ENCODE assay signal across 1 cellular context in the genomic region with DNA sequence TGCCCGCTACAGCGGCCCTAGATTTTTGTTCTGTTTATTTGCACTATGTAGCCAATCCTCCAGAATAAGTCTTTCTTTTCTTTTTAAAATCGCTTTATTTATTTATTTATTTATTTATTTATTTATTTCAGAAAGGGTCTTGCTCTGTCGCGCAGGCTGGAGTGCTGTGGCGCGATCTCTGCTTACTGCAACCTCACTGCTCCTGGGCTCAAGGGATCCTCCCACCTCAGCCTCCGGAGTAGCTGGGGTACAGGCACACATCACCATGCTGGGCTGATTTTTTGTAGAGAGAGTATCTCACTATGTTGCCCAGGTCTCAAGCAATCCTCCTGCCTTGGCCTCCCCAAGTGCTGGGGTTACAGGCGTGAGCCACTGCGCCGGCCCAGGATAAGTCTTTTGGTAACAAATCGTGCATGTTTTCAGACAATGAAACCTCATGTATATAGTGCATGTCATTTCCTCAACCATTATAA.
TF ChIP-seq lines count a peak whose summit lies in the region.

No MANE protein-coding gene starts in this region.

TF ChIP-seq in GM23338, 12 proteins besides CTCF, POLR2A, EP300 and RAD21 (continued from another document):
- TF ChIP-seq, protein P1, sequence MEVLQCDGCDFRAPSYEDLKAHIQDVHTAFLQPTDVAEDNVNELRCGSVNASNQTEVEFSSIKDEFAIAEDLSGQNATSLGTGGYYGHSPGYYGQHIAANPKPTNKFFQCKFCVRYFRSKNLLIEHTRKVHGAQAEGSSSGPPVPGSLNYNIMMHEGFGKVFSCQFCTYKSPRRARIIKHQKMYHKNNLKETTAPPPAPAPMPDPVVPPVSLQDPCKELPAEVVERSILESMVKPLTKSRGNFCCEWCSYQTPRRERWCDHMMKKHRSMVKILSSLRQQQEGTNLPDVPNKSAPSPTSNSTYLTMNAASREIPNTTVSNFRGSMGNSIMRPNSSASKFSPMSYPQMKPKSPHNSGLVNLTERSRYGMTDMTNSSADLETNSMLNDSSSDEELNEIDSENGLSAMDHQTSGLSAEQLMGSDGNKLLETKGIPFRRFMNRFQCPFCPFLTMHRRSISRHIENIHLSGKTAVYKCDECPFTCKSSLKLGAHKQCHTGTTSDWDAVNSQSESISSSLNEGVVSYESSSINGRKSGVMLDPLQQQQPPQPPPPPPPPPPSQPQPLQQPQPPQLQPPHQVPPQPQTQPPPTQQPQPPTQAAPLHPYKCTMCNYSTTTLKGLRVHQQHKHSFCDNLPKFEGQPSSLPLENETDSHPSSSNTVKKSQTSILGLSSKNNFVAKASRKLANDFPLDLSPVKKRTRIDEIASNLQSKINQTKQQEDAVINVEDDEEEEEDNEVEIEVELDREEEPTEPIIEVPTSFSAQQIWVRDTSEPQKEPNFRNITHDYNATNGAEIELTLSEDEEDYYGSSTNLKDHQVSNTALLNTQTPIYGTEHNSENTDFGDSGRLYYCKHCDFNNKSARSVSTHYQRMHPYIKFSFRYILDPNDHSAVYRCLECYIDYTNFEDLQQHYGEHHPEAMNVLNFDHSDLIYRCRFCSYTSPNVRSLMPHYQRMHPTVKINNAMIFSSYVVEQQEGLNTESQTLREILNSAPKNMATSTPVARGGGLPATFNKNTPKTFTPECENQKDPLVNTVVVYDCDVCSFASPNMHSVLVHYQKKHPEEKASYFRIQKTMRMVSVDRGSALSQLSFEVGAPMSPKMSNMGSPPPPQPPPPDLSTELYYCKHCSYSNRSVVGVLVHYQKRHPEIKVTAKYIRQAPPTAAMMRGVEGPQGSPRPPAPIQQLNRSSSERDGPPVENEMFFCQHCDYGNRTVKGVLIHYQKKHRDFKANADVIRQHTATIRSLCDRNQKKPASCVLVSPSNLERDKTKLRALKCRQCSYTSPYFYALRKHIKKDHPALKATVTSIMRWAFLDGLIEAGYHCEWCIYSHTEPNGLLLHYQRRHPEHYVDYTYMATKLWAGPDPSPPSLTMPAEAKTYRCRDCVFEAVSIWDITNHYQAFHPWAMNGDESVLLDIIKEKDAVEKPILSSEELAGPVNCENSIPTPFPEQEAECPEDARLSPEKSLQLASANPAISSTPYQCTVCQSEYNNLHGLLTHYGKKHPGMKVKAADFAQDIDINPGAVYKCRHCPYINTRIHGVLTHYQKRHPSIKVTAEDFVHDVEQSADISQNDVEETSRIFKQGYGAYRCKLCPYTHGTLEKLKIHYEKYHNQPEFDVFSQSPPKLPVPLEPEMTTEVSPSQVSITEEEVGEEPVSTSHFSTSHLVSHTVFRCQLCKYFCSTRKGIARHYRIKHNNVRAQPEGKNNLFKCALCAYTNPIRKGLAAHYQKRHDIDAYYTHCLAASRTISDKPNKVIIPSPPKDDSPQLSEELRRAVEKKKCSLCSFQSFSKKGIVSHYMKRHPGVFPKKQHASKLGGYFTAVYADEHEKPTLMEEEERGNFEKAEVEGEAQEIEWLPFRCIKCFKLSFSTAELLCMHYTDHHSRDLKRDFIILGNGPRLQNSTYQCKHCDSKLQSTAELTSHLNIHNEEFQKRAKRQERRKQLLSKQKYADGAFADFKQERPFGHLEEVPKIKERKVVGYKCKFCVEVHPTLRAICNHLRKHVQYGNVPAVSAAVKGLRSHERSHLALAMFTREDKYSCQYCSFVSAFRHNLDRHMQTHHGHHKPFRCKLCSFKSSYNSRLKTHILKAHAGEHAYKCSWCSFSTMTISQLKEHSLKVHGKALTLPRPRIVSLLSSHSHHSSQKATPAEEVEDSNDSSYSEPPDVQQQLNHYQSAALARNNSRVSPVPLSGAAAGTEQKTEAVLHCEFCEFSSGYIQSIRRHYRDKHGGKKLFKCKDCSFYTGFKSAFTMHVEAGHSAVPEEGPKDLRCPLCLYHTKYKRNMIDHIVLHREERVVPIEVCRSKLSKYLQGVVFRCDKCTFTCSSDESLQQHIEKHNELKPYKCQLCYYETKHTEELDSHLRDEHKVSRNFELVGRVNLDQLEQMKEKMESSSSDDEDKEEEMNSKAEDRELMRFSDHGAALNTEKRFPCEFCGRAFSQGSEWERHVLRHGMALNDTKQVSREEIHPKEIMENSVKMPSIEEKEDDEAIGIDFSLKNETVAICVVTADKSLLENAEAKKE (CRISPR knock-in tag; IDR thresholded peaks at IDR 0.05) = no peak
- TF ChIP-seq, protein P2, sequence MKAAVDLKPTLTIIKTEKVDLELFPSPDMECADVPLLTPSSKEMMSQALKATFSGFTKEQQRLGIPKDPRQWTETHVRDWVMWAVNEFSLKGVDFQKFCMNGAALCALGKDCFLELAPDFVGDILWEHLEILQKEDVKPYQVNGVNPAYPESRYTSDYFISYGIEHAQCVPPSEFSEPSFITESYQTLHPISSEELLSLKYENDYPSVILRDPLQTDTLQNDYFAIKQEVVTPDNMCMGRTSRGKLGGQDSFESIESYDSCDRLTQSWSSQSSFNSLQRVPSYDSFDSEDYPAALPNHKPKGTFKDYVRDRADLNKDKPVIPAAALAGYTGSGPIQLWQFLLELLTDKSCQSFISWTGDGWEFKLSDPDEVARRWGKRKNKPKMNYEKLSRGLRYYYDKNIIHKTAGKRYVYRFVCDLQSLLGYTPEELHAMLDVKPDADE (IDR thresholded peaks at IDR 0.05) = no peak
- no peak for TF ChIP-seq CREB1 (CRISPR knock-in tag; IDR thresholded peaks at IDR 0.05; ENCODE audit: low read depth)
TF ChIP-seq in GM23338: peak in this region for 0.
